ENCODE assay signal across 8 cellular contexts in the genomic region with DNA sequence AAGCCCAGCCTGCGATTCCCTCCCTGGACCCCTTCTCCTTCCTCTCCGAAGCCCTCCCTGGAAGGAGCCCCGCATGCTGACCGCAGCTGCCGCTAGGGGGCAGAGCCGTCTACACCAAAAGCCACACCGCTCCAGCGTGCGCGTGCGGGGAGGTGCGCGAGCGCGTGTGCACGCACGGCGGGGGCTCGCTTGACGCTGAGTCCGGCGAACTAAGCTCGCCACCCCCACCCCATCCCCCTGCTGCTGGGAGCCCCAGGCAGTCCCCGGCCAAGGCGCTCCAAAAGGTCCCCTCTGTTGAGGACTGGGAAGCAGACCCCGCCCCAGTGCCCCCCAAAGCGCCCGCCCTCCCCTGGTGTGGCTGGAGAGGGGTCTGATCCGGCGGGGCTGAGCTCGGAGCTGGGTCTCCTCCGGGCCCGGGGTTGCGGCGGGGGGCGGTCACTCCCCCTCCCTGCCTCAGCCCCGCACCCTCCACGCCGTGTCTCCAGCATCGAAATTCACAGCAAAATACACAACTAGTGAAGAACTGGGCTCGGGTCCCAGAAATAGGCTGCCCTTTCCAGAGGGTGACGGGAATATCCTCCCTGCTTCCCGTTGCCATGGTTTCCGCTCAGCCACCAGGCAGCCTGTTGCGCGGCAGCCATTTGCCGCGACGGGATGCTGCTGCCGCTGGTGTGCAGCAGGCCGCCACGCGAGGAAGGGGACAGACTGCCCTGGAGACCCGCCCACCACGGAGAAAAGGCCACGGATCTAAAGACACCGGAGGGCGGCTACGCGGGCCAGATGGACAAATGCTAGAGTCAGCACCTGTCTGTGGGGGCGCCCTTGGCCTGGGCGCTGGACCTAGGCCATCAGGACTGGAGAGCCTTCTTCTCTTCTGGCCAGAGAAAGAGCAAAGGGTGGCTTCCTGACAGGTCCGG. TPM values are rescaled to one million over a fixed set of nuclear protein-coding genes. Genes with fewer than 3 reads are reported as not detected.
DNase-seq lines count a peak whose midpoint lies in the region; ATAC-seq, FAIRE-seq and TF ChIP-seq lines count a peak whose summit lies in the region.

No MANE protein-coding gene starts in this region.

- no peaks in the 10 kb centered on the region for H3K79me2 ChIP-seq in keratinocyte (ENCODE audit: control insufficient read depth, insufficient read depth, low read length)

- H3K4me3 ChIP-seq in BJ (ENCODE audit: low read depth, low read length) (peak overlapping the region; percentile 39), cardiac fibroblast (replicated peaks in 1 of 2; ENCODE audit: low read depth in 2 of 2, low read length in 2 of 2) (peak overlapping the region; percentile 4 to 30), keratinocyte (ENCODE audit: control insufficient read depth in 2 of 3, extremely low read depth in 1 of 3, insufficient read depth in 2 of 3, low read depth in 1 of 3, low read length in 3 of 3) (peak overlapping the region in 1 of 3 experiments; percentile 21)

- H3K4me1 ChIP-seq in keratinocyte (ENCODE audit: control insufficient read depth, extremely low read depth, insufficient read depth, low read length) = no peaks in the 10 kb centered on the region

- ATAC-seq in GM21515 (IDR thresholded peaks at IDR 0.05; ENCODE audit: unreplicated experiment) = peak; percentile 83
- ATAC-seq in activated CD4-positive, CD25-positive, alpha-beta regulatory T cell treated with anti-CD3 and anti-CD28 coated beads, Interleukin-2, amount 50 U/mL, for 24 hours = peak; percentile 96
- ATAC-seq in HG03378 (IDR thresholded peaks at IDR 0.05; ENCODE audit: unreplicated experiment) = no peak

- H3K27me3 ChIP-seq in BJ (ENCODE audit: control insufficient read depth, insufficient read depth, low read length) = 0 out of 2 replicates have a peak, but pooled peaks cover 2% of the 10 kb centered on the region
- no peaks in the 10 kb centered on the region for H3K27me3 ChIP-seq in keratinocyte (ENCODE audit: control insufficient read depth, extremely low read depth, insufficient read depth, low read length)

- H3K9me3 ChIP-seq in keratinocyte (ENCODE audit: control insufficient read depth, low read depth, low read length) = no peaks in the 10 kb centered on the region

- H4K20me1 ChIP-seq in keratinocyte (ENCODE audit: control insufficient read depth, extremely low read depth, insufficient read depth, low read length) = no peaks in the 10 kb centered on the region

- H3K9me1 ChIP-seq in keratinocyte (ENCODE audit: control insufficient read depth, extremely low read depth, insufficient read depth, low read length) = no peaks in the 10 kb centered on the region

- POLR2A ChIA-PET in BJ (lab: Charles Lee) = interaction anchor here (0.6 kb wide), 1 partner anchor 10 kb away, joined by 5 read pairs; no protein-coding TSS in a partner anchor

- FAIRE-seq in keratinocyte (lab: Jason Lieb, UNC) = no peak

- H3K9ac ChIP-seq in keratinocyte (ENCODE audit: control insufficient read depth, extremely low read depth, insufficient read depth, low read length) = no peak overlapping the region

- CTCF ChIA-PET in BJ (lab: Yijun Ruan, JAX) = interaction anchor here (0.8 to 2.2 kb wide), 14 partner anchors 8 to 412 kb away, joined by 3 to 19 read pairs (median 4); no protein-coding TSS in a partner anchor

- TF ChIP-seq CTCF in BJ (IDR thresholded peaks at IDR 0.05; ENCODE audit: insufficient read depth, low read depth, low read length) (peak; percentile 80), cardiac fibroblast (IDR thresholded peaks at IDR 0.05; ENCODE audit: low read depth, low read length) (peak; percentile 76), keratinocyte (optimal IDR thresholded peaks at IDR 0.05 in 1 of 3, IDR thresholded peaks at IDR 0.05 in 1 of 3, conservative IDR thresholded peaks at IDR 0.05 in 1 of 3; ENCODE audit: extremely low read depth in 1 of 3, insufficient read depth in 2 of 3, low read length in 3 of 3) (peak; percentile 36 to 89 (median 81))

- dilution Hi-C loops in keratinocyte (cut with MboI; ENCODE audit: extremely low pct_ligation_motif_present, low sequenced_read_pairs) = no loop called here

- no peak overlapping the region for H2AFZ ChIP-seq in keratinocyte (ENCODE audit: control insufficient read depth, low read length)

- no peak for DNase-seq in BJ (ENCODE audit: low read depth)
- peak; percentile 0 for DNase-seq in NCI-H1436 treated with DMSO at 0.1 percent for 48 hours (lab: John Stamatoyannopoulos, UW)
- peak; percentile 48 to 77 for DNase-seq in cardiac fibroblast (ENCODE audit: low read depth in 2 of 2)
- DNase-seq in keratinocyte (ENCODE audit: low read depth, low spot score) = no peak
- peak; percentile 56 to 69 for DNase-seq in stimulated activated CD4-positive, alpha-beta T cell treated with anti-CD3 and anti-CD28 coated beads, Interleukin-15, amount 100 ng/mL, for 1 hour (ENCODE audit: low read depth in 1 of 2, low spot score in 1 of 2)

- H3K36me3 ChIP-seq in BJ (ENCODE audit: control insufficient read depth, insufficient read depth, low read length) = no peaks in the 10 kb centered on the region
- no peaks in the 10 kb centered on the region for H3K36me3 ChIP-seq in keratinocyte (ENCODE audit: control insufficient read depth in 2 of 2, extremely low read depth in 1 of 2, insufficient read depth in 2 of 2, low read length in 2 of 2)

- no peak overlapping the region for H3K27ac ChIP-seq in keratinocyte (ENCODE audit: control insufficient read depth, insufficient read depth, low read length)

- H3K4me2 ChIP-seq in keratinocyte (ENCODE audit: control insufficient read depth, extremely low read depth, insufficient read depth, low read depth, low read length) = peak overlapping the region; percentile 2

RNA-seq across cellular contexts. Expression of a gene that starts 11.2 kb away (rescaled TPM):
- polyA plus RNA-seq in BJ (2011; rRNA removed) (32.1 and 44.0 TPM in 2 replicates), keratinocyte (31.1 to 36.4 TPM (median 33.5 TPM) in 3 replicates)
- polyA minus RNA-seq in BJ (2011; rRNA and poly(A)+ RNA removed) = 12.7 and 21.4 TPM in 2 replicates
- 15.8 TPM for polyA plus RNA-seq in keratinocyte (2011; ENCODE audit: low read depth)
- 38.4 and 42.6 TPM in 2 replicates for polyA plus RNA-seq in keratinocyte (2011; cell fraction: cytosol; rRNA removed)
- 11.2 and 19.8 TPM in 2 replicates for polyA plus RNA-seq in keratinocyte (2011; cell fraction: nucleus; rRNA removed)
- polyA plus RNA-seq in keratinocyte (2012; ENCODE audit: low replicate concordance) = 17.2 and 32.5 TPM in 2 replicates
- 23.9 to 33.1 TPM (median 27.9 TPM) in 3 replicates for polyA minus RNA-seq in keratinocyte
- 29.5 TPM for polyA minus RNA-seq in keratinocyte (2011; cell fraction: cytosol; rRNA and poly(A)+ RNA removed)
- 4.9 and 6.3 TPM in 2 replicates for polyA minus RNA-seq in keratinocyte (2011; cell fraction: nucleus; rRNA and poly(A)+ RNA removed)

RNA-seq across cellular contexts. Expression of a gene that starts 36.8 kb away (rescaled TPM):
- polyA plus RNA-seq in BJ (2011; rRNA removed) = 0.04 and 0.06 TPM in 2 replicates
- polyA minus RNA-seq in BJ (2011; rRNA and poly(A)+ RNA removed) = not detected in 2 replicates
- 0.47 to 0.57 TPM (median 0.50 TPM) in 3 replicates for polyA plus RNA-seq in keratinocyte
- polyA plus RNA-seq in keratinocyte (2011; ENCODE audit: low read depth) = not detected
- polyA plus RNA-seq in keratinocyte (2011; cell fraction: cytosol; rRNA removed) = 0.16 and 0.55 TPM in 2 replicates
- 0.57 and 0.65 TPM in 2 replicates for polyA plus RNA-seq in keratinocyte (2011; cell fraction: nucleus; rRNA removed)
- polyA plus RNA-seq in keratinocyte (2012; ENCODE audit: low replicate concordance) = 0.81 TPM in 1 of 2 replicates, not detected in the other
- 0.20 to 0.89 TPM (median 0.77 TPM) in 3 replicates for polyA minus RNA-seq in keratinocyte
- polyA minus RNA-seq in keratinocyte (2011; cell fraction: cytosol; rRNA and poly(A)+ RNA removed) = 3.3 TPM
- 0.32 TPM in 1 of 2 replicates, not detected in the other for polyA minus RNA-seq in keratinocyte (2011; cell fraction: nucleus; rRNA and poly(A)+ RNA removed)

Comparison
In these comparisons a context has a peak if more than half of its experiments do, and no peak if none do; other contexts are left out.
1. DNase-seq: peak in NCI-H1436 treated with DMSO at 0.1 percent for 48 hours (single experiment), cardiac fibroblast (2 of 2) and stimulated activated CD4-positive, alpha-beta T cell treated with anti-CD3 and anti-CD28 coated beads, Interleukin-15, amount 100 ng/mL, for 1 hour (2 of 2); none in BJ (single experiment) and keratinocyte (single experiment).
2. Peak in every context shown above with its lines, with median percentiles within 50 percentile points of each other: CTCF ChIP-seq.